ENCODE assay signal across 1 cellular context in genomic region chr3:127456471-127457093, GRCh38.
TF ChIP-seq lines count a peak whose summit lies in the region.

No MANE protein-coding gene starts in this region.

TF ChIP-seq in SK-N-SH treated with all-trans-retinoic acid at 6 μM for 48 hours, 23 proteins besides CTCF, POLR2A, EP300 and RAD21 (continued from another document):
- no peak for TF ChIP-seq BACH2 (CRISPR knock-in tag; IDR thresholded peaks at IDR 0.05; ENCODE audit: borderline replicate concordance)
- TF ChIP-seq ARNTL (CRISPR knock-in tag; IDR thresholded peaks at IDR 0.05; ENCODE audit: borderline replicate concordance, low read depth): no peak
- TF ChIP-seq TOX (CRISPR knock-in tag; IDR thresholded peaks at IDR 0.05; ENCODE audit: borderline replicate concordance): no peak
- TF ChIP-seq CSDC2 (CRISPR knock-in tag; IDR thresholded peaks at IDR 0.05): no peak
- no peak for TF ChIP-seq POU6F1 (CRISPR knock-in tag; IDR thresholded peaks at IDR 0.05; ENCODE audit: borderline replicate concordance, low read depth)
- no peak for TF ChIP-seq ZNF8 (CRISPR knock-in tag; IDR thresholded peaks at IDR 0.05)
